ENCODE assay signal across 22 cellular contexts in the genomic region with DNA sequence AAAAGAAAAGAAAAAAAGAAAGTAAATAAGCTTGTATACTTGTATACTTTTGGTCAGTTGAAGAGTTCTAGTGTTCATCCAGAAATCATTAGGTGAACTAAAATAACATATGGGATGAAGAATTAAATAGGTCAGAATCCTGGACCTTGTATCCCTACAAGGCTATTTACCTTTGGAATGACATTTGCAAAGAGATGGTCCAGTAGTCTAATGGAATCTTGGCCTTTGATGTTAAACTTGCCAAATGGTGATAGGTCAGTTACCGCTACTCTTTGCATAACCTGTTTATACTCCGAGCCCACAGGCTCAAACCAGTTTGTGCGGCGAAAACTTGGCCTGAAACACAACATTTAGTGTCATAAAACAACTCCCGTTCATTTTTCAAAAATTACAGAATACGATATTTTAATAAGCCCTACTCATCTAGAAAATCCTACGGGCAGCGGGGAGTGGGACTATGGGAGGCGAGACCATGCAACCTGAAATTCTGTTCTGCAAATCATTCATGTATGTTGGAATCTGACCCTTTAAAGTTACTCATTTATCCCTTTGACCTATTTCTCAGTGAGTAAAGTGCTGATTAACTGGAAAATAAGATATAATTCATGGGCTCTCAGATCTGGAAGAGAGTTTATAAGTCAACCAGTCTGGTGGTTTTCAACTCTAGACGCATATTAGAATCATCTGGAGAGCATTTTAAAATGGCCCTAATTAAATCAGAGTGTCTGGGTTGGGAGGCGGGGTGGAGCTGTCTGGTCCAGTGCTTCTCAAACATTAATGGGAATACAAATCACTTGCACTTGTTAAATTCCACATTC. TPM values are rescaled to one million over a fixed set of nuclear protein-coding genes. Genes with fewer than 3 reads are reported as not detected.
"Had no signal": no experiment of that assay in that cellular context is flagged by ENCODE, and none has a peak within 500 bp of the region (broad histone marks: within the 10 kb centered on the region; RNA-seq: fewer than 3 reads in every experiment).

No MANE protein-coding gene starts in this region.

- H3K27me3 ChIP-seq: tibial artery had no signal

- H3K27ac ChIP-seq: lower lobe of right lung, tibial artery had no signal

- H3K36me3 ChIP-seq: lower lobe of right lung, tibial artery had no signal

- DNase-seq: activated CD4-positive, alpha-beta memory T cell treated with anti-CD3 and anti-CD28 coated beads for 36 hours; activated CD4-positive, alpha-beta T cell treated with anti-CD3 and anti-CD28 coated beads for 36 hours; activated gamma-delta T cell treated with Interleukin-2 at 50 U/mL for 16 hours; activated T-cell treated with anti-CD3 and anti-CD28 coated beads for 4 hours; dermis blood vessel endothelial cell; effector memory CD4-positive, alpha-beta T cell; foreskin fibroblast; glutamatergic neuron; hypothalamus; lower lobe of right lung; nephron progenitor cell; nucleus accumbens; posterior cingulate gyrus; stimulated activated naive CD8-positive, alpha-beta T cell treated with anti-CD3 and anti-CD28 coated beads, Interleukin-15, Interleukin-2, amounts not matched to agents 100 U/mL and 50 U/mL, for 24 hours; substantia nigra; tibial artery had no signal

- H3K9me3 ChIP-seq: lower lobe of right lung, tibial artery had no signal

- FAIRE-seq: endothelial cell of umbilical vein, keratinocyte, TTC549 had no signal

- H3K4me1 ChIP-seq: lower lobe of right lung, tibial artery had no signal

- ATAC-seq: activated CD4-positive, alpha-beta T cell treated with anti-CD3 and anti-CD28 coated beads for 36 hours; lower lobe of right lung; stimulated activated naive CD8-positive, alpha-beta T cell treated with anti-CD3 and anti-CD28 coated beads, Interleukin-15, Interleukin-2, amounts not matched to agents 100 U/mL and 50 U/mL, for 24 hours had no signal

- H3K4me3 ChIP-seq: lower lobe of right lung, skin epidermis, tibial artery had no signal

RNA-seq across cellular contexts. Expression of gene DMGDH, which starts 38.6 kb away (rescaled TPM):
- total RNA-seq: activated T-helper 1 cell treated with anti-CD3 and anti-CD28 coated beads, Interleukin-12 subunit alpha, Interleukin-12 subunit beta, Interleukin-2, Interleukin-4 antibody, amounts not matched to agents 30 ng/mL and 10 ng/mL and 1 ng/mL, durations not matched to agents 14 hours and 24 hours and 36 hours; endothelial cell of umbilical vein; T-helper 2 cell treated with Interferon-gamma antibody and Interleukin-4, amounts not matched to agents 100 ng/mL and 5 ng/mL, for 36 hours had no signal

RNA-seq across cellular contexts. Expression of gene BHMT2, which starts 38.7 kb away (rescaled TPM):
- total RNA-seq: activated CD4-positive, alpha-beta memory T cell treated with anti-CD3 and anti-CD28 coated beads for 36 hours; activated CD4-positive, alpha-beta T cell treated with anti-CD3 and anti-CD28 coated beads for 36 hours; activated T-helper 1 cell treated with anti-CD3 and anti-CD28 coated beads, Interleukin-12 subunit alpha, Interleukin-12 subunit beta, Interleukin-2, Interleukin-4 antibody, amounts not matched to agents 30 ng/mL and 10 ng/mL and 1 ng/mL, durations not matched to agents 14 hours and 24 hours and 36 hours; T-helper 2 cell treated with Interferon-gamma antibody and Interleukin-4, amounts not matched to agents 100 ng/mL and 5 ng/mL, for 36 hours had no signal
- polyA plus RNA-seq: keratinocyte had no signal
